ENCODE assay signal across 8 cellular contexts in genomic region chr5:123512631-123513461, GRCh38. TPM values are rescaled to one million over a fixed set of nuclear protein-coding genes. Genes with fewer than 3 reads are reported as not detected.
DNase-seq lines count a peak whose midpoint lies in the region; ATAC-seq and TF ChIP-seq lines count a peak whose summit lies in the region.

No MANE protein-coding gene starts in this region.

- peak; percentile 18 for DNase-seq in A673 (ENCODE audit: low spot score)
- DNase-seq in SJCRH30, result peak; percentile 36 to 58
- peak; percentile 31 for DNase-seq in left ventricle myocardium inferior
- DNase-seq in progenitor cell of endocrine pancreas (ENCODE audit: low spot score, unreplicated experiment), result no peak
- no peak for DNase-seq in NCI-H187 treated with DMSO at 0.1 percent for 48 hours (lab: John Stamatoyannopoulos, UW)

- peak overlapping the region; percentile 92 for H3K27ac Mint-ChIP-seq in activated naive CD8-positive, alpha-beta T cell
- H3K27ac Mint-ChIP-seq in progenitor cell of endocrine pancreas, result peak overlapping the region; percentile 99

- ATAC-seq in GM18867 (IDR thresholded peaks at IDR 0.05; ENCODE audit: unreplicated experiment) (peak; percentile 23), HG03135 (IDR thresholded peaks at IDR 0.05; ENCODE audit: unreplicated experiment) (peak; percentile 28)

- CTCF ChIA-PET in A673 (lab: Charles Lee), result interaction anchor here (1.6 kb wide), 1 partner anchor 89 kb away, joined by 10 read pairs; the partner anchor contains the start of gene CEP120

- H3K4me3 ChIP-seq in A673 (ENCODE audit: low read depth, low read length, poor library complexity, severe bottlenecking) (peak overlapping the region; percentile 79), SJCRH30 (peak overlapping the region; percentile 97), left ventricle myocardium inferior (peak overlapping the region; percentile 85)

- H3K4me3 Mint-ChIP-seq in activated naive CD8-positive, alpha-beta T cell, result peak overlapping the region; percentile 99
- peak overlapping the region; percentile 97 for H3K4me3 Mint-ChIP-seq in progenitor cell of endocrine pancreas (ENCODE audit: low read depth)

- H3K36me3 Mint-ChIP-seq in activated naive CD8-positive, alpha-beta T cell, result no peaks in the 10 kb centered on the region
- no peaks in the 10 kb centered on the region for H3K36me3 Mint-ChIP-seq in progenitor cell of endocrine pancreas (ENCODE audit: insufficient read depth)

- no peaks in the 10 kb centered on the region for H3K27me3 Mint-ChIP-seq in activated naive CD8-positive, alpha-beta T cell
- H3K27me3 Mint-ChIP-seq in progenitor cell of endocrine pancreas, result peaks cover 2% of the 10 kb centered on the region

- no peaks in the 10 kb centered on the region for H3K9me3 ChIP-seq in A673 (ENCODE audit: low read depth, low read length, poor library complexity, severe bottlenecking)
- no peaks in the 10 kb centered on the region for H3K9me3 ChIP-seq in SJCRH30 (replicated peaks)
- no peaks in the 10 kb centered on the region for H3K9me3 ChIP-seq in left ventricle myocardium inferior (replicated peaks)

- POLR2A ChIA-PET in A673 (lab: Charles Lee; ENCODE audit: low non-redundant PET), result no interaction called here

- peaks cover 16% of the 10 kb centered on the region for H3K4me1 ChIP-seq in A673 (ENCODE audit: insufficient read depth, low read length, poor library complexity, severe bottlenecking)
- H3K4me1 ChIP-seq in SJCRH30, result peaks cover 9% of the 10 kb centered on the region; the same call in 1 of the 2 replicates
- peaks cover 36% of the 10 kb centered on the region for H3K4me1 ChIP-seq in left ventricle myocardium inferior

- TF ChIP-seq CTCF in A673 (conservative IDR thresholded peaks at IDR 0.05; ENCODE audit: low read depth, low read length), result no peak
- no peak for TF ChIP-seq CTCF in left ventricle myocardium inferior (IDR thresholded peaks at IDR 0.05; ENCODE audit: borderline replicate concordance)
- TF ChIP-seq CTCF in progenitor cell of endocrine pancreas (IDR thresholded peaks at IDR 0.05; ENCODE audit: unreplicated experiment), result no peak

- H3K27ac ChIP-seq in A673 (ENCODE audit: low read depth, low read length, poor library complexity, severe bottlenecking) (peak overlapping the region; percentile 92), SJCRH30 (peak overlapping the region; percentile 76), left ventricle myocardium inferior (replicated peaks) (peak overlapping the region; percentile 93)

- no peaks in the 10 kb centered on the region for H3K9me3 Mint-ChIP-seq in activated naive CD8-positive, alpha-beta T cell (ENCODE audit: low read depth)
- no peaks in the 10 kb centered on the region for H3K9me3 Mint-ChIP-seq in progenitor cell of endocrine pancreas (ENCODE audit: low read depth)

- no TSS peak for BruUV-seq in A673 (replicated peaks; lab: Mats Ljungman, UMichigan)

- H3K36me3 ChIP-seq in A673 (ENCODE audit: insufficient read depth, low read length, poor library complexity, severe bottlenecking) (no peaks in the 10 kb centered on the region), SJCRH30 (no peaks in the 10 kb centered on the region), left ventricle myocardium inferior (no peaks in the 10 kb centered on the region)

- H3K4me1 Mint-ChIP-seq in activated naive CD8-positive, alpha-beta T cell (ENCODE audit: low read depth), result peaks cover 55% of the 10 kb centered on the region
- peaks cover 21% of the 10 kb centered on the region for H3K4me1 Mint-ChIP-seq in progenitor cell of endocrine pancreas (ENCODE audit: low read depth)

- H3K27me3 ChIP-seq in A673 (replicated peaks; ENCODE audit: insufficient read depth, low read depth, low read length, poor library complexity), result no peaks in the 10 kb centered on the region
- H3K27me3 ChIP-seq in SJCRH30, result no peaks in the 10 kb centered on the region
- no peaks in the 10 kb centered on the region for H3K27me3 ChIP-seq in left ventricle myocardium inferior (ENCODE audit: low read depth)

- intact Hi-C loops in A673 (cut with micrococcal nuclease; ENCODE audit: unreplicated experiment) (loop anchor here (2.0 to 5.0 kb wide), 2 partner anchors 60 to 91 kb away; partner anchors contain the start of gene CEP120), left ventricle myocardium inferior (cut with micrococcal nuclease) (loop anchor here (5.0 kb wide), 1 partner anchor 91 kb away; the partner anchor contains the start of gene CEP120)

RNA-seq across cellular contexts. Expression of gene CSNK1G3, which starts 0.9 kb away (rescaled TPM):
- total RNA-seq in A673 (2021) (42.1 and 43.1 TPM in 2 replicates), left ventricle myocardium inferior (27.6 TPM), progenitor cell of endocrine pancreas (65.7 and 65.9 TPM in 2 replicates)
- 68.6 and 72.8 TPM in 2 replicates for total RNA-seq in SJCRH30 (2014; rRNA removed; shearing (Covaris generic))

Comparison
In these comparisons a context has a peak if more than half of its experiments do, and no peak if none do; other contexts are left out.
1. DNase-seq: peak in A673 (single experiment), SJCRH30 (2 of 2) and left ventricle myocardium inferior (single experiment); none in progenitor cell of endocrine pancreas (single experiment) and NCI-H187 treated with DMSO at 0.1 percent for 48 hours (single experiment).
2. Peak in every context shown above with its lines, with median percentiles within 50 percentile points of each other: H3K27ac ChIP-seq and H3K4me3 ChIP-seq.